ENCODE assay signal across 17 cellular contexts in genomic region chr14:54087376-54087775, GRCh38.
DNase-seq lines count a peak whose midpoint lies in the region; ATAC-seq and TF ChIP-seq lines count a peak whose summit lies in the region.
"Had no signal": no experiment of that assay in that cellular context is flagged by ENCODE, and none has a peak within 500 bp of the region (broad histone marks: within the 10 kb centered on the region; RNA-seq: fewer than 3 reads in every experiment).

No MANE protein-coding gene starts in this region.

- 56 to 66% methylated on average over 4 of the region's 4 CpGs for WGBS in transverse colon (ENCODE audit: low coverage in 1 of 2), 2 donors

- intact Hi-C loops in colonic mucosa (cut with DNase I): no loop called here
- intact Hi-C loops in transverse colon (cut with DNase I; ENCODE audit: low total_unique reads): no loop called here

- H3K9ac ChIP-seq in colonic mucosa (ENCODE audit: low read depth in 2 of 2, low read length in 2 of 2): no peak overlapping the region
- H3K9ac ChIP-seq: SK-N-SH had no signal

- in situ Hi-C loops in transverse colon (cut with MboI; ENCODE audit: low pct_ligation_motif_present in 1 of 4, low pct_unique_long_range_greater_than_20kb in 1 of 4, low sequenced_read_pairs in 3 of 4): no loop called here

- peaks cover 19% of the 10 kb centered on the region for H3K4me1 Mint-ChIP-seq in nephron

- no peak overlapping the region for H3K4me3 ChIP-seq in colonic mucosa
- H3K4me3 ChIP-seq in transverse colon: no peak overlapping the region
- H3K4me3 ChIP-seq: MG63 had no signal

- H3K4me3 Mint-ChIP-seq in nephron: no peak overlapping the region

- TF ChIP-seq POLR2A in transverse colon (IDR thresholded peaks at IDR 0.05): no peak

- H3K36me3 Mint-ChIP-seq in nephron (ENCODE audit: low read depth): peaks cover 8% of the 10 kb centered on the region

- no peaks in the 10 kb centered on the region for H3K27me3 Mint-ChIP-seq in nephron (ENCODE audit: low read depth)

- H3K27ac Mint-ChIP-seq in nephron: peak overlapping the region in 2 of 3 experiments; percentile 57 to 88

- no peaks in the 10 kb centered on the region for H3K36me3 ChIP-seq in colonic mucosa
- H3K36me3 ChIP-seq in transverse colon: no peaks in the 10 kb centered on the region
- H3K36me3 ChIP-seq: MG63 had no signal

- H3K27ac ChIP-seq in colonic mucosa (peak overlapping the region; percentile 14), transverse colon (peak overlapping the region; percentile 15 to 55 (median 35))

- TF ChIP-seq CTCF in colonic mucosa (IDR thresholded peaks at IDR 0.05) (no peak), nephron (IDR thresholded peaks at IDR 0.05; ENCODE audit: unreplicated experiment in 3 of 3) (no peak), transverse colon (IDR thresholded peaks at IDR 0.05) (no peak)

- H3K27me3 ChIP-seq in colonic mucosa (no peaks in the 10 kb centered on the region), transverse colon (no peaks in the 10 kb centered on the region)
- H3K27me3 ChIP-seq: MG63 had no signal

- H3K9me3 Mint-ChIP-seq in nephron: peaks cover 10% of the 10 kb centered on the region

- no peaks in the 10 kb centered on the region for H3K9me3 ChIP-seq in colonic mucosa
- no peaks in the 10 kb centered on the region for H3K9me3 ChIP-seq in transverse colon
- H3K9me3 ChIP-seq: Caco-2, SK-N-SH had no signal

- TF ChIP-seq EP300 in transverse colon (IDR thresholded peaks at IDR 0.05; ENCODE audit: low read depth): no peak

- H3K4me1 ChIP-seq in colonic mucosa: no peaks in the 10 kb centered on the region
- no peaks in the 10 kb centered on the region for H3K4me1 ChIP-seq in transverse colon

- no peak for ATAC-seq in HG02678 (IDR thresholded peaks at IDR 0.05; ENCODE audit: unreplicated experiment)
- no peak for ATAC-seq in GM21717 (IDR thresholded peaks at IDR 0.05; ENCODE audit: unreplicated experiment)
- ATAC-seq: Panc1 had no signal

- DNase-seq in NCI-H69 (lab: John Stamatoyannopoulos, UW) (peak; percentile 62), colonic mucosa (no peak), transverse colon (no peak), NCI-H1417 treated with DMSO at 0.1 percent for 48 hours (lab: John Stamatoyannopoulos, UW) (no peak)
- DNase-seq: ACHN, AML-193, Caco-2, H7, MG63, NCI-H1105, NCI-H1930, NCI-H526 treated with DMSO at 0.1 percent for 48 hours, SK-N-SH had no signal
